In the genomic region with DNA sequence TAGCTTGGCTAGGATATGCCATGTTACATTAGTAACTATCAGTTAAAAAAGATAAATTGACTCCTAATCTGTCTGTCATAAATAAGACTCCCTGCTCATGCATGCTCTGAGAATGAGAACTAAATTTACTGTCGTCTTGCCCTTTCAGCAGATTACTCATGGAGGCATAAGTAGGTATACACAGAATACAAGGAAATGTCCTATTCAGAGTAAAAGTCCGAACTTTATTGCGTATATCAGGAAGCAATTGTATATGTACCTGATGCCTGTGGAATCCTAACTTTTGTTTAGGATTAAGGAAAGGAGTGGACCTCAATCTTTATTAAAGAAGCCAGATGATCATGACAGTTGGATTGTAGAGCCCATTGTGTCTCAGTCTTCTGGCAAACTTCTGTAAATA, we compare ENCODE assay signal across 32 cellular contexts.
"Had no signal": no experiment of that assay in that cellular context is flagged by ENCODE, and none has a peak within 500 bp of the region (broad histone marks: within the 10 kb centered on the region; RNA-seq: fewer than 3 reads in every experiment).

No MANE protein-coding gene starts in this region.

- H3K27ac ChIP-seq: SJCRH30, SK-N-MC, WERI-Rb-1 had no signal

- H3K4me3 ChIP-seq: MG63, SJCRH30, SK-N-MC had no signal

- H3K27me3 ChIP-seq: MG63, SJCRH30 had no signal

- ATAC-seq: activated CD8-positive, alpha-beta memory T cell treated with anti-CD3 and anti-CD28 coated beads, Interleukin-2, amount 10 ng/mL, durations not matched to agents 7 days and 5 days had no signal

- DNase-seq: activated CD4-positive, alpha-beta memory T cell treated with anti-CD3 and anti-CD28 coated beads, Interleukin-2, amount 10 ng/mL, durations not matched to agents 7 days and 5 days; activated CD4-positive, alpha-beta T cell treated with anti-CD3 and anti-CD28 coated beads for 1 hour; activated CD4-positive, alpha-beta T cell treated with anti-CD3 and anti-CD28 coated beads for 48 hours; activated CD4-positive, CD25-positive, alpha-beta regulatory T cell; activated CD8-positive, alpha-beta memory T cell treated with anti-CD3 and anti-CD28 coated beads for 24 hours; activated CD8-positive, alpha-beta memory T cell treated with anti-CD3 and anti-CD28 coated beads, Interleukin-2, amount 10 ng/mL, durations not matched to agents 7 days and 5 days; activated CD8-positive, alpha-beta memory T cell treated with anti-CD3 and anti-CD28 coated beads, Interleukin-2, amount 50 U/mL, for 48 hours; activated effector memory CD4-positive, alpha-beta T cell treated with Interleukin-2 at 50 U/mL for 16 hours; activated naive CD4-positive, alpha-beta T cell treated with Interleukin-2 at 50 U/mL for 16 hours; activated naive CD8-positive, alpha-beta T cell treated with anti-CD3 and anti-CD28 coated beads, Interleukin-2, amount 10 ng/mL, durations not matched to agents 7 days and 5 days; activated T-cell treated with anti-CD3 and anti-CD28 coated beads, Interleukin-2, amount 50 U/mL, for 48 hours; caudate nucleus; cerebellar nuclear complex; Kasumi-1; KG1; MG63; NCI-H1048; NCI-H1105 treated with DMSO at 0.1 percent for 48 hours; NCI-H1436; NCI-H1694; NCI-H1930; NCI-H2081 treated with DMSO at 0.1 percent for 48 hours; NCI-H345; NCI-H524 treated with DMSO at 0.1 percent for 48 hours; NCI-H82; SHP77; SJCRH30; T1000; WERI-Rb-1 had no signal

- H3K36me3 ChIP-seq: MG63, SJCRH30, WERI-Rb-1 had no signal

- FAIRE-seq: astrocyte, bronchial epithelial cell had no signal

- H3K9me3 ChIP-seq: MG63, SJCRH30 had no signal
